ENCODE assay signal across 8 cellular contexts in the genomic region with DNA sequence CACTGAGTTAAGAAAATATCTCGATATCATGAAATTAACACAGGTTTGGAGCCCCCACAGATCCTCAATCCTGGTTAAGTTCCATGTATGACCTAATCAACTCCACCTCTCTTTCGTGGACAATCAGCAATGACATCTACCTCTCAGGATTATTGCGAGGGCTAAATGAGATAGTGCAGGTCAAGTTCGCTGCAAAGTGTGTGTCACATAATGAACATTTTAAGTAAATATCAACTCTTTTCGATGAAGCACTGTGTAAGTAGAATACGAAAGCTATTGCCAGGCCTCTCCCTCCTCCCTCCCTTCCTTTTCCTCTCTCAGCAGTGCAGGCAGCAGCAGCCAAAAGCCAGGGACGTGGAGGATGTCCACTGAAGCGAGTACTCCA. TPM values are rescaled to one million over a fixed set of nuclear protein-coding genes. Genes with fewer than 3 reads are reported as not detected.
DNase-seq lines count a peak whose midpoint lies in the region; ATAC-seq and TF ChIP-seq lines count a peak whose summit lies in the region.

No MANE protein-coding gene starts in this region.

- 2 to 4% (median 2%) methylated on average over 8 of the region's 8 CpGs for WGBS in heart left ventricle, 4 donors
- WGBS in adrenal gland, 4 donors, result 2 to 4% (median 3%) methylated on average over 8 of the region's 8 CpGs
- WGBS in right lobe of liver (ENCODE audit: insufficient coverage, low coverage, low lambda C conversion rate, missing lambda C conversion rate), result 5% methylated on average over 8 of the region's 8 CpGs

- TF ChIP-seq POLR2A in heart left ventricle (IDR thresholded peaks at IDR 0.05), result no peak
- TF ChIP-seq POLR2A in adrenal gland (IDR thresholded peaks at IDR 0.05), result peak in 1 of 2 donors; percentile 78
- TF ChIP-seq POLR2A in right lobe of liver (IDR thresholded peaks at IDR 0.05), result no peak

- H3K27me3 ChIP-seq in heart left ventricle, result no peaks in the 10 kb centered on the region
- H3K27me3 ChIP-seq in adrenal gland, result no peaks in the 10 kb centered on the region
- no peaks in the 10 kb centered on the region for H3K27me3 ChIP-seq in right lobe of liver
- no peaks in the 10 kb centered on the region for H3K27me3 ChIP-seq in upper lobe of right lung

- H3K4me1 ChIP-seq in heart left ventricle (peaks cover 0 to 37% (median 27%) of the 10 kb centered on the region in 12 donors), adrenal gland (replicated peaks in 1 of 2) (peaks cover 23 to 39% of the 10 kb centered on the region in 2 donors), right lobe of liver (peaks cover 0 to 23% (median 0%) of the 10 kb centered on the region in 4 donors), upper lobe of right lung (peaks cover 15% of the 10 kb centered on the region)

- ATAC-seq in heart left ventricle (no peak), left cardiac atrium (no peak), right lobe of liver (no peak), upper lobe of right lung (no peak)

- H3K36me3 ChIP-seq in heart left ventricle, result no peaks in the 10 kb centered on the region
- no peaks in the 10 kb centered on the region for H3K36me3 ChIP-seq in adrenal gland (replicated peaks in 1 of 2)
- no peaks in the 10 kb centered on the region for H3K36me3 ChIP-seq in right lobe of liver
- no peaks in the 10 kb centered on the region for H3K36me3 ChIP-seq in upper lobe of right lung

- peak overlapping the region; percentile 53 to 100 (median 100) for H3K27ac ChIP-seq in heart left ventricle
- peak overlapping the region; percentile 16 to 100 (median 93) for H3K27ac ChIP-seq in adrenal gland
- peak overlapping the region; percentile 3 to 83 (median 37) for H3K27ac ChIP-seq in right lobe of liver
- peak overlapping the region; percentile 79 for H3K27ac ChIP-seq in upper lobe of right lung

- intact Hi-C loops in heart left ventricle (cut with DNase I), result loop anchor here (1.0 to 10.0 kb wide), 10 partner anchors 39 to 118 kb away; a partner anchor contains a TSS
- intact Hi-C loops in left cardiac atrium (cut with DNase I), result no loop called here
- intact Hi-C loops in adrenal gland (cut with DNase I), result loop anchor here in 1 of 2 donors (2.0 to 10.0 kb wide), 2 partner anchors 68 to 114 kb away; a partner anchor contains a TSS
- intact Hi-C loops in right lobe of liver (cut with DNase I), result no loop called here
- intact Hi-C loops in upper lobe of right lung (cut with DNase I), result no loop called here

- H3K4me3 ChIP-seq in heart left ventricle (peak overlapping the region in 11 of 12 donors; percentile 34 to 98 (median 93)), adrenal gland (peak overlapping the region in 1 of 4 donors; percentile 95), right lobe of liver (peak overlapping the region; percentile 30 to 85 (median 85)), upper lobe of right lung (peak overlapping the region; percentile 78)

- no peak for DNase-seq in heart left ventricle
- no peak for DNase-seq in left cardiac atrium
- no peak for DNase-seq in adrenal gland
- no peak for DNase-seq in right lobe of liver
- no peak for DNase-seq in upper lobe of right lung
- DNase-seq in NCI-H510A treated with DMSO at 0.1 percent for 48 hours (lab: John Stamatoyannopoulos, UW), result no peak
- DNase-seq in stimulated activated CD4-positive, alpha-beta T cell treated with anti-CD3 and anti-CD28 coated beads, Interleukin-2, amount 100 ng/mL, for 48 hours, result no peak
- no peak for DNase-seq in NOMO-1 treated with DMSO at 0.1 percent for 48 hours (lab: John Stamatoyannopoulos, UW; ENCODE audit: unreplicated experiment)

- TF ChIP-seq CTCF in heart left ventricle (IDR thresholded peaks at IDR 0.05) (no peak), adrenal gland (IDR thresholded peaks at IDR 0.05) (no peak), right lobe of liver (IDR thresholded peaks at IDR 0.05) (no peak), upper lobe of right lung (IDR thresholded peaks at IDR 0.05) (no peak)

- H3K9me3 ChIP-seq in heart left ventricle (no peaks in the 10 kb centered on the region), adrenal gland (replicated peaks in 1 of 3) (no peaks in the 10 kb centered on the region), right lobe of liver (no peaks in the 10 kb centered on the region), upper lobe of right lung (no peaks in the 10 kb centered on the region)

RNA-seq across cellular contexts. Expression of a gene that starts 0.4 kb away (rescaled TPM):
- total RNA-seq in heart left ventricle (10 to 100 TPM; 33.5 to 53.7 (median 37.5) TPM), left cardiac atrium (10 to 100 TPM; 32.1 to 40.9 TPM), adrenal gland (10 to 100 TPM; 22.3 to 62.6 (median 33.0) TPM), right lobe of liver (10 to 100 TPM in 1 of 6 experiments, 1 to 10 TPM in 5; 4.0 to 12.5 (median 8.0) TPM), upper lobe of right lung (34.8 TPM)
- polyA plus RNA-seq in heart left ventricle (10 to 100 TPM in 1 of 2 donors, 1 to 10 TPM in 1; 7.0 to 16.9 TPM), adrenal gland (10 to 100 TPM; 22.6 to 35.6 (median 24.2) TPM)

Comparison
In these comparisons a context has a peak if more than half of its experiments do, and no peak if none do; other contexts are left out.
1. intact Hi-C loops: an anchor here in heart left ventricle (1.0 to 10.0 kb wide); none called in left cardiac atrium, right lobe of liver and upper lobe of right lung.
2. H3K27ac ChIP-seq: peak in every context shown above with its lines; median percentile 100 in heart left ventricle; 93 in adrenal gland; 79 in upper lobe of right lung; 37 in right lobe of liver.